ENCODE assay signal across 1 cellular context in genomic region chr14:104890292-104890691, GRCh38. TPM values are rescaled to one million over a fixed set of nuclear protein-coding genes. Genes with fewer than 3 reads are reported as not detected.
"Had no signal": no experiment of that assay in that cellular context is flagged by ENCODE, and none has a peak within 500 bp of the region (broad histone marks: within the 10 kb centered on the region; RNA-seq: fewer than 3 reads in every experiment).

No MANE protein-coding gene starts in this region.

RNA-seq across cellular contexts. Expression of gene PLD4, which starts 34.4 kb away (rescaled TPM):
- total RNA-seq: vagina had no signal
